In genomic region chr7:66766041-66766440, GRCh38 we compare ENCODE assay signal across 23 cellular contexts.
"Had no signal": no experiment of that assay in that cellular context is flagged by ENCODE, and none has a peak within 500 bp of the region (broad histone marks: within the 10 kb centered on the region; RNA-seq: fewer than 3 reads in every experiment).

No MANE protein-coding gene starts in this region.

- ATAC-seq: activated CD8-positive, alpha-beta T cell treated with anti-CD3 and anti-CD28 coated beads for 36 hours; activated T-cell treated with anti-CD3 and anti-CD28 coated beads, Interleukin-2, amount 50 U/mL, for 72 hours; activated T-helper 17 cell treated with anti-CD3 and anti-CD28 coated beads, Interleukin-2, amount 50 U/mL, for 72 hours; Panc1 had no signal

- FAIRE-seq: TTC549 had no signal

- DNase-seq: activated CD4-positive, alpha-beta T cell treated with anti-CD3 and anti-CD28 coated beads, Interleukin-2, amount 10 ng/mL, durations not matched to agents 24 days and 14 days; activated CD4-positive, alpha-beta T cell treated with anti-CD3 and anti-CD28 coated beads, Interleukin-2, amount 50 U/mL, for 4 hours; activated CD8-positive, alpha-beta T cell treated with anti-CD3 and anti-CD28 coated beads for 36 hours; activated effector memory CD4-positive, alpha-beta T cell treated with anti-CD3 and anti-CD28 coated beads, Interleukin-2, amount 50 U/mL, for 16 hours; activated naive CD4-positive, alpha-beta T cell; activated naive CD4-positive, alpha-beta T cell treated with anti-CD3 and anti-CD28 coated beads, Interleukin-2, amount 50 U/mL, for 16 hours; activated naive CD8-positive, alpha-beta T cell treated with anti-CD3 and anti-CD28 coated beads for 36 hours; activated T-cell treated with anti-CD3 and anti-CD28 coated beads, Interleukin-2, amount 50 U/mL, for 1 hour; activated T-cell treated with anti-CD3 and anti-CD28 coated beads, Interleukin-2, amount 50 U/mL, for 72 hours; amygdala; cerebellar nuclear complex; Karpas-422; NCI-H1105; NCI-H1417 treated with DMSO at 0.1 percent for 48 hours; NCI-H187 treated with DMSO at 0.1 percent for 48 hours; NCI-H2081; NCI-H345; NCI-H524 treated with DMSO at 0.1 percent for 48 hours; SHP77; SJCRH30 had no signal

- H3K4me3 Mint-ChIP-seq: activated CD4-positive, alpha-beta T cell treated with anti-CD3 and anti-CD28 coated beads, Interleukin-2, amount 10 ng/mL, durations not matched to agents 24 days and 14 days; activated CD8-positive, alpha-beta T cell treated with anti-CD3 and anti-CD28 coated beads for 36 hours; activated naive CD8-positive, alpha-beta T cell treated with anti-CD3 and anti-CD28 coated beads for 36 hours; activated T-cell treated with anti-CD3 and anti-CD28 coated beads, Interleukin-2, amount 50 U/mL, for 72 hours; activated T-helper 17 cell treated with anti-CD3 and anti-CD28 coated beads, Interleukin-2, amount 50 U/mL, for 72 hours had no signal

- H3K27ac Mint-ChIP-seq: activated CD4-positive, alpha-beta T cell treated with anti-CD3 and anti-CD28 coated beads, Interleukin-2, amount 10 ng/mL, durations not matched to agents 24 days and 14 days; activated CD8-positive, alpha-beta T cell treated with anti-CD3 and anti-CD28 coated beads for 36 hours; activated naive CD8-positive, alpha-beta T cell treated with anti-CD3 and anti-CD28 coated beads for 36 hours; activated T-cell treated with anti-CD3 and anti-CD28 coated beads, Interleukin-2, amount 50 U/mL, for 72 hours; activated T-helper 17 cell treated with anti-CD3 and anti-CD28 coated beads, Interleukin-2, amount 50 U/mL, for 72 hours had no signal

- H3K27me3 Mint-ChIP-seq: activated CD4-positive, alpha-beta T cell treated with anti-CD3 and anti-CD28 coated beads, Interleukin-2, amount 10 ng/mL, durations not matched to agents 24 days and 14 days; activated CD8-positive, alpha-beta T cell treated with anti-CD3 and anti-CD28 coated beads for 36 hours; activated naive CD8-positive, alpha-beta T cell treated with anti-CD3 and anti-CD28 coated beads for 36 hours; activated T-helper 17 cell treated with anti-CD3 and anti-CD28 coated beads, Interleukin-2, amount 50 U/mL, for 72 hours had no signal
